In the genomic region with DNA sequence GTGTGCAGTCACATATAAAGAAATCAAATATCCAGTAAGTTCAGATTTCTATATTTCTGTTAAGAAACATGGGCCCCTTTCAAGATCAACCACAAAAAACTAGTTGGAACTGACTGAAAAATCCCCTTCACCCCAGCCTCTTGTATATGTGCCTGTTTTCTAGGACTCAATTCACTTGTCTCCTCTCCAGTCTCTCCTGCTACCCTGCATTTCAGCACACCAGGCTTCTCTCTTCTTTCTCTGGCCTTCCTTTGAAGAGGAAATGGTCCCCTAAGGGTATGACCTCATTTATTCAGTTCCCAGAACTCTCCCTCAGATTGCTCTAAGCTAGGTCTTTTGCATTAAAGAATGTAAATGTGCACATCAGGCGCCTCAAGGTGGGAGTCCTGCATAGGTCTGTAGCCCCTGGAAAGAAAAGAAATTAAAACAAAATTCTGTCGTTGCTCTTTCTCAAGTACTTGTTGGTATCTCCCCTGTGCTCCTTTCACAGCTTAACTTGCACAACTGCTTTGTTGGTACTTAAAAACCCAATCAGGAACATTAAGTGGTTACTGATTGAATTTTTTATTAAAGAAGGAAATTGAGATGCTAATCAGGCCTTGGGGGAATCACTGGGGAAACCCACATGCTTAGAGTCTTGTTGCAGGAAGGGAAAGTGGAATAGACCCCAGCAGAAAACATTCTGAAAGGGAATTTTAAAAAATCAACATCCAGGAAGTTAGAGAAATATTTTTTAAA, we compare ENCODE assay signal across 15 cellular contexts.
DNase-seq lines count a peak whose midpoint lies in the region; ATAC-seq and TF ChIP-seq lines count a peak whose summit lies in the region.
"Had no signal": no experiment of that assay in that cellular context is flagged by ENCODE, and none has a peak within 500 bp of the region (broad histone marks: within the 10 kb centered on the region; RNA-seq: fewer than 3 reads in every experiment).

No MANE protein-coding gene starts in this region.

- H3K27ac Mint-ChIP-seq in glutamatergic neuron (ENCODE audit: unreplicated experiment) = peak overlapping the region; percentile 5

- H3K36me3 Mint-ChIP-seq in glutamatergic neuron (ENCODE audit: unreplicated experiment) = no peaks in the 10 kb centered on the region
- H3K36me3 Mint-ChIP-seq in activated T-cell treated with anti-CD3 and anti-CD28 coated beads, Interleukin-2, amount 50 U/mL, for 4 hours (ENCODE audit: insufficient read depth) = no peaks in the 10 kb centered on the region

- no peak overlapping the region for H3K4me3 ChIP-seq in Karpas-422 (ENCODE audit: low read length)
- H3K4me3 ChIP-seq: MG63, mucosa of descending colon, Peyer's patch, stomach had no signal

- H3K27me3 ChIP-seq in Karpas-422 (ENCODE audit: low read length) = no peaks in the 10 kb centered on the region
- H3K27me3 ChIP-seq: MG63, Peyer's patch, stomach had no signal

- H3K36me3 ChIP-seq in Karpas-422 (ENCODE audit: insufficient read depth, low read length) = no peaks in the 10 kb centered on the region
- H3K36me3 ChIP-seq: MG63, Peyer's patch, stomach had no signal

- H3K9me2 ChIP-seq in Karpas-422 (replicated peaks; ENCODE audit: insufficient read depth, low read length) = no peaks in the 10 kb centered on the region

- no peaks in the 10 kb centered on the region for H3K9me3 ChIP-seq in Karpas-422 (ENCODE audit: low read length)
- H3K9me3 ChIP-seq: MG63, mucosa of descending colon, Peyer's patch, stomach had no signal

- peak; percentile 74 for ATAC-seq in GM19463 (IDR thresholded peaks at IDR 0.05; ENCODE audit: unreplicated experiment)
- no peak for ATAC-seq in activated T-cell treated with anti-CD3 and anti-CD28 coated beads, Interleukin-2, amount 50 U/mL, for 4 hours
- ATAC-seq: mucosa of descending colon had no signal

- no peak overlapping the region; the same call in 1 of the 2 replicates for H3K9ac ChIP-seq in Karpas-422 (ENCODE audit: low read length)

- H3K4me2 ChIP-seq in Karpas-422 (ENCODE audit: low read depth, low read length, poor library complexity, severe bottlenecking) = peak overlapping the region; percentile 39

- TF ChIP-seq CTCF in glutamatergic neuron (IDR thresholded peaks at IDR 0.05; ENCODE audit: partially characterized antibody, unreplicated experiment) = no peak

- no peaks in the 10 kb centered on the region for H3K27me3 Mint-ChIP-seq in glutamatergic neuron (ENCODE audit: unreplicated experiment)
- H3K27me3 Mint-ChIP-seq in activated T-cell treated with anti-CD3 and anti-CD28 coated beads, Interleukin-2, amount 50 U/mL, for 4 hours (ENCODE audit: low read depth) = peaks cover 18% of the 10 kb centered on the region

- H3K9me3 Mint-ChIP-seq in glutamatergic neuron (ENCODE audit: unreplicated experiment) = no peaks in the 10 kb centered on the region
- no peaks in the 10 kb centered on the region for H3K9me3 Mint-ChIP-seq in activated T-cell treated with anti-CD3 and anti-CD28 coated beads, Interleukin-2, amount 50 U/mL, for 4 hours

- H3K4me3 Mint-ChIP-seq in glutamatergic neuron (ENCODE audit: unreplicated experiment) = no peak overlapping the region
- H3K4me3 Mint-ChIP-seq in activated T-cell treated with anti-CD3 and anti-CD28 coated beads, Interleukin-2, amount 50 U/mL, for 4 hours = no peak overlapping the region

- peaks cover 20% of the 10 kb centered on the region for H3K4me1 ChIP-seq in Karpas-422 (ENCODE audit: low read length)
- H3K4me1 ChIP-seq: Peyer's patch, stomach had no signal

- H3K79me2 ChIP-seq in Karpas-422 (ENCODE audit: low read length) = no peaks in the 10 kb centered on the region

- peaks cover 21% of the 10 kb centered on the region for H3K4me1 Mint-ChIP-seq in glutamatergic neuron (ENCODE audit: low read depth, unreplicated experiment)
- H3K4me1 Mint-ChIP-seq in activated T-cell treated with anti-CD3 and anti-CD28 coated beads, Interleukin-2, amount 50 U/mL, for 4 hours (ENCODE audit: low read depth) = no peaks in the 10 kb centered on the region

- peak; percentile 53 for DNase-seq in G401 (ENCODE audit: low spot score)
- DNase-seq in Karpas-422 = peak; percentile 65
- DNase-seq in glutamatergic neuron = no peak
- DNase-seq in SHP77 treated with DMSO at 0.1 percent for 48 hours (lab: John Stamatoyannopoulos, UW) = no peak
- no peak for DNase-seq in NCI-H2081 treated with DMSO at 0.1 percent for 48 hours (lab: John Stamatoyannopoulos, UW)
- no peak for DNase-seq in activated T-cell treated with anti-CD3 and anti-CD28 coated beads, Interleukin-2, amount 50 U/mL, for 4 hours
- no peak for DNase-seq in NCI-H446 treated with DMSO at 0.1 percent for 48 hours (lab: John Stamatoyannopoulos, UW)
- DNase-seq: DMS 273 treated with DMSO at 0.1 percent for 48 hours; MG63; mucosa of descending colon; NCI-H226; Peyer's patch; stimulated activated CD4-positive, alpha-beta T cell treated with anti-CD3 and anti-CD28 coated beads, Interleukin-4, amount 100 ng/mL, for 4 hours; stomach had no signal

- no peaks in the 10 kb centered on the region for H4K20me1 ChIP-seq in Karpas-422 (ENCODE audit: insufficient read depth, low read depth, low read length)

- H2AFZ ChIP-seq in Karpas-422 (ENCODE audit: low read length) = peak overlapping the region; percentile 67

- no peak overlapping the region for H3K27ac ChIP-seq in Karpas-422 (ENCODE audit: low read length)
- H3K27ac ChIP-seq: Peyer's patch, stomach had no signal

- in situ Hi-C loops in G401 (cut with HindIII; ENCODE audit: low sequenced_read_pairs) = no loop called here

Comparison
In these comparisons a context has a peak if more than half of its experiments do, and no peak if none do; other contexts are left out.
1. DNase-seq: peak in G401 (single experiment) and Karpas-422 (single experiment); none in glutamatergic neuron (single experiment), SHP77 treated with DMSO at 0.1 percent for 48 hours (single experiment), NCI-H2081 treated with DMSO at 0.1 percent for 48 hours (single experiment), activated T-cell treated with anti-CD3 and anti-CD28 coated beads, Interleukin-2, amount 50 U/mL, for 4 hours (single experiment) and NCI-H446 treated with DMSO at 0.1 percent for 48 hours (single experiment).